Comparison of ENCODE assay signal across 23 cellular contexts in genomic region chr3:134978658-134979057, GRCh38.
A peak's percentile ranks its signal among the peaks of the same experiment; 100 is the strongest.
DNase-seq lines count a peak whose midpoint lies in the region; ATAC-seq and TF ChIP-seq lines count a peak whose summit lies in the region.
"Had no signal": no experiment of that assay in that cellular context is flagged by ENCODE, and none has a peak within 500 bp of the region (broad histone marks: within the 10 kb centered on the region; RNA-seq: fewer than 3 reads in every experiment).

No MANE protein-coding gene starts in this region.

- no peak overlapping the region for H3K27ac Mint-ChIP-seq in H9
- H3K27ac Mint-ChIP-seq: activated CD4-positive, alpha-beta memory T cell treated with anti-CD3 and anti-CD28 coated beads for 36 hours; CD4-positive, alpha-beta memory T cell; naive thymus-derived CD4-positive, alpha-beta T cell; stimulated activated naive CD8-positive, alpha-beta T cell treated with anti-CD3 and anti-CD28 coated beads, Interleukin-15, Interleukin-2, amounts not matched to agents 100 ng/mL and 50 ng/mL, for 24 hours had no signal

- no peak overlapping the region for H4K91ac ChIP-seq in H9 (ENCODE audit: insufficient read length, low read depth, low read length)

- peaks cover 0 to 12% of the 10 kb centered on the region in 2 experiments; a peak in 1 of 4 replicates for H3K4me1 Mint-ChIP-seq in H9
- H3K4me1 Mint-ChIP-seq: CD4-positive, alpha-beta memory T cell had no signal

- H4K5ac ChIP-seq in H9 (ENCODE audit: insufficient read length, low read depth, low read length): no peak overlapping the region

- no peak overlapping the region for H3K9ac ChIP-seq in H9 (ENCODE audit: extremely low read depth, insufficient read length, low read length)
- H3K9ac ChIP-seq: SK-N-SH had no signal

- H2BK15ac ChIP-seq in H9 (ENCODE audit: low read depth, low read length): no peak overlapping the region

- H3K4me2 ChIP-seq in H9 (ENCODE audit: insufficient read depth, insufficient read length, low read length): no peak overlapping the region
- H3K4me2 ChIP-seq: SK-N-SH had no signal

- no peak overlapping the region for H3K4me3 Mint-ChIP-seq in H9
- H3K4me3 Mint-ChIP-seq: activated CD4-positive, alpha-beta memory T cell treated with anti-CD3 and anti-CD28 coated beads for 36 hours; CD4-positive, alpha-beta memory T cell; naive thymus-derived CD4-positive, alpha-beta T cell; stimulated activated naive CD8-positive, alpha-beta T cell treated with anti-CD3 and anti-CD28 coated beads, Interleukin-15, Interleukin-2, amounts not matched to agents 100 ng/mL and 50 ng/mL, for 24 hours had no signal

- H2AK5ac ChIP-seq in H9 (ENCODE audit: insufficient read length, low read length): no peak overlapping the region

- H3K27ac ChIP-seq in H9 (ENCODE audit: insufficient read length, low read depth, low read length): no peak overlapping the region
- H3K27ac ChIP-seq: adrenal gland, brain microvascular endothelial cell, right atrium auricular region, thyroid gland had no signal

- DNase-seq in GM10266 (ENCODE audit: extremely low spot score) (no peak), H9 (no peak), RPMI7951 (ENCODE audit: low read depth) (peak; percentile 20), myocyte (ENCODE audit: low read depth) (peak; percentile 8), GM19240 (ENCODE audit: insufficient read length, low spot score) (no peak)
- DNase-seq in activated CD4-positive, alpha-beta T cell treated with anti-CD3 and anti-CD28 coated beads for 4 hours: no peak
- DNase-seq: activated CD4-positive, alpha-beta memory T cell treated with anti-CD3 and anti-CD28 coated beads for 36 hours; activated CD4-positive, CD25-positive, alpha-beta regulatory T cell; activated T-cell treated with anti-CD3 and anti-CD28 coated beads for 4 hours; adrenal gland; brain microvascular endothelial cell; CD4-positive, alpha-beta memory T cell; mesenchymal stem cell; naive thymus-derived CD4-positive, alpha-beta T cell; NCI-H187 treated with DMSO at 0.1 percent for 48 hours; SK-N-SH; stimulated activated CD4-positive, alpha-beta T cell treated with anti-CD3 and anti-CD28 coated beads, Interleukin-4, amount 100 ng/mL, for 4 hours; thyroid gland had no signal

- H3K79me1 ChIP-seq in H9 (ENCODE audit: insufficient read depth, low read depth, low read length, poor library complexity, severe bottlenecking): no peaks in the 10 kb centered on the region

- no peaks in the 10 kb centered on the region for H3K4me1 ChIP-seq in H9 (ENCODE audit: insufficient read depth, low read length)
- H3K4me1 ChIP-seq: adrenal gland, HAP-1, right atrium auricular region, thyroid gland had no signal

- H2BK20ac ChIP-seq in H9 (ENCODE audit: low read depth, low read length, poor library complexity, severe bottlenecking): no peak overlapping the region

- no peaks in the 10 kb centered on the region for H3K36me3 Mint-ChIP-seq in H9 (ENCODE audit: insufficient read depth in 1 of 3, low read depth in 3 of 3)
- H3K36me3 Mint-ChIP-seq: activated CD4-positive, alpha-beta memory T cell treated with anti-CD3 and anti-CD28 coated beads for 36 hours; CD4-positive, alpha-beta memory T cell; naive thymus-derived CD4-positive, alpha-beta T cell had no signal

- no peak overlapping the region for H2BK12ac ChIP-seq in H9 (ENCODE audit: insufficient read length, low read depth, low read length)

- H3K79me2 ChIP-seq in H9 (ENCODE audit: insufficient read depth, low read length): no peaks in the 10 kb centered on the region

- no peak overlapping the region for H2BK5ac ChIP-seq in H9 (ENCODE audit: insufficient read length, low read length)

- no CpG with 5 or more reads among the region's 1 CpG for WGBS in H9 (ENCODE audit: extremely low coverage, insufficient read length, low lambda C conversion rate)

- no peak overlapping the region for H3K23ac ChIP-seq in H9 (ENCODE audit: insufficient read length, low read depth, low read length)

- H3K14ac ChIP-seq in H9 (ENCODE audit: insufficient read depth, low read length): no peak overlapping the region

- no peak overlapping the region for H2BK120ac ChIP-seq in H9 (ENCODE audit: low read depth, low read length, poor library complexity, severe bottlenecking)

- H4K8ac ChIP-seq in H9 (replicated peaks; ENCODE audit: insufficient read length, low read depth, low read length): no peak overlapping the region

- no peaks in the 10 kb centered on the region for H4K20me1 ChIP-seq in H9 (ENCODE audit: control insufficient read depth, insufficient read depth, insufficient read length)

- no peaks in the 10 kb centered on the region for H3K27me3 ChIP-seq in H9 (ENCODE audit: insufficient read depth, low read length)
- H3K27me3 ChIP-seq: adrenal gland, brain microvascular endothelial cell, right atrium auricular region, thyroid gland had no signal

- H3K23me2 ChIP-seq in H9 (ENCODE audit: insufficient read length, low read depth, low read length, poor library complexity, severe bottlenecking): no peaks in the 10 kb centered on the region

- no peak overlapping the region for H3K18ac ChIP-seq in H9 (ENCODE audit: insufficient read length, low read depth, low read length)

- TF ChIP-seq CTCF in GM10266 (IDR thresholded peaks at IDR 0.05; ENCODE audit: control insufficient read depth, insufficient read depth, low read depth, missing control alignments): peak; percentile 11
- peak; percentile 30; the same call in 2 of the 3 replicates for TF ChIP-seq CTCF in H9 (conservative IDR thresholded peaks at IDR 0.05)

- no peaks in the 10 kb centered on the region for H3K9me3 ChIP-seq in H9 (ENCODE audit: control insufficient read depth, low read depth, low read length)
- H3K9me3 ChIP-seq: adrenal gland, HAP-1, right atrium auricular region, SK-N-SH, thyroid gland had no signal

- H2AFZ ChIP-seq in H9 (ENCODE audit: low read length): no peak overlapping the region

- H3K27me3 Mint-ChIP-seq in H9 (ENCODE audit: low read depth): peaks cover 4% of the 10 kb centered on the region

- no peak overlapping the region for H3K4ac ChIP-seq in H9 (ENCODE audit: low read depth, low read length)

- no peak overlapping the region for H3K56ac ChIP-seq in H9 (ENCODE audit: insufficient read length, low read depth, low read length)

- H3K9me3 Mint-ChIP-seq in H9: no peaks in the 10 kb centered on the region
- H3K9me3 Mint-ChIP-seq: stimulated activated naive CD8-positive, alpha-beta T cell treated with anti-CD3 and anti-CD28 coated beads, Interleukin-15, Interleukin-2, amounts not matched to agents 100 ng/mL and 50 ng/mL, for 24 hours had no signal

- H3T11ph ChIP-seq in H9 (ENCODE audit: low read length): no peak overlapping the region

- ATAC-seq in HG03135 (IDR thresholded peaks at IDR 0.05; ENCODE audit: unreplicated experiment): no peak
- ATAC-seq: K562; naive thymus-derived CD4-positive, alpha-beta T cell had no signal

Comparison
In these comparisons a context has a peak if more than half of its experiments do, and no peak if none do; other contexts are left out.
1. DNase-seq: peak in RPMI7951 (single experiment) and myocyte (single experiment); none in GM10266 (single experiment), H9 (single experiment), GM19240 (single experiment) and activated CD4-positive, alpha-beta T cell treated with anti-CD3 and anti-CD28 coated beads for 4 hours (0 of 2).